ENCODE assay signal across 8 cellular contexts in genomic region chr12:88393017-88393767, GRCh38.
DNase-seq lines count a peak whose midpoint lies in the region; ATAC-seq, FAIRE-seq and TF ChIP-seq lines count a peak whose summit lies in the region.

No MANE protein-coding gene starts in this region.

- H3K9ac ChIP-seq in SK-N-SH (no peak overlapping the region), mammary epithelial cell (ENCODE audit: insufficient read depth, low read length) (no peak overlapping the region)

- CTCF ChIA-PET in SK-N-SH (lab: Yijun Ruan, JAX): interaction anchor here (0.7 to 1.7 kb wide), 6 partner anchors 10 to 1090 kb away, joined by 3 to 4 read pairs (median 3); no protein-coding TSS in a partner anchor
- CTCF ChIA-PET in mammary epithelial cell (lab: Charles Lee; ENCODE audit: low non-redundant PET): interaction anchor here (0.6 kb wide), 2 partner anchors 90 to 177 kb away, joined by 7 to 8 read pairs; no protein-coding TSS in a partner anchor

- no peaks in the 10 kb centered on the region for H4K20me1 ChIP-seq in SK-N-SH (ENCODE audit: insufficient read depth)
- no peaks in the 10 kb centered on the region for H4K20me1 ChIP-seq in mammary epithelial cell (ENCODE audit: insufficient read depth, low read length)

- TF ChIP-seq CTCF in SK-N-SH (IDR thresholded peaks at IDR 0.05) (peak; percentile 40), mammary epithelial cell (conservative IDR thresholded peaks at IDR 0.05 in 1 of 2, IDR thresholded peaks at IDR 0.05 in 1 of 2; ENCODE audit: extremely low read depth in 1 of 2, insufficient read depth in 1 of 2, low read depth in 1 of 2, low read length in 2 of 2) (peak; percentile 55 to 56), thyroid gland (IDR thresholded peaks at IDR 0.05) (no peak)

- POLR2A ChIA-PET in SK-N-SH (lab: Yijun Ruan, JAX): no interaction called here

- H3K27me3 ChIP-seq in SK-N-SH (ENCODE audit: insufficient read depth) (no peaks in the 10 kb centered on the region), mammary epithelial cell (ENCODE audit: insufficient read depth, low read length) (no peaks in the 10 kb centered on the region), small intestine (ENCODE audit: control insufficient read depth in 2 of 2, insufficient read depth in 2 of 2, low read length in 2 of 2) (no peaks in the 10 kb centered on the region), thyroid gland (no peaks in the 10 kb centered on the region)

- no peaks in the 10 kb centered on the region for H3K9me2 ChIP-seq in SK-N-SH

- no peak overlapping the region for H3K4me3 ChIP-seq in SK-N-SH (ENCODE audit: low read depth in 2 of 2, low read length in 1 of 2)
- no peak overlapping the region for H3K4me3 ChIP-seq in Jurkat, Clone E6-1 (ENCODE audit: low read length)
- H3K4me3 ChIP-seq in mammary epithelial cell (replicated peaks in 1 of 3; ENCODE audit: insufficient read depth in 1 of 3, low read depth in 2 of 3, low read length in 3 of 3): no peak overlapping the region
- H3K4me3 ChIP-seq in small intestine (ENCODE audit: low read depth in 1 of 2, low read length in 2 of 2): no peak overlapping the region
- H3K4me3 ChIP-seq in thyroid gland (replicated peaks in 1 of 3): no peak overlapping the region

- BruUV-seq in mammary epithelial cell (replicated peaks; lab: Mats Ljungman, UMichigan): no TSS peak

- H3K9me3 ChIP-seq in SK-N-SH (peaks cover 10% of the 10 kb centered on the region; the same call in 1 of the 2 replicates), mammary epithelial cell (replicated peaks; ENCODE audit: insufficient read depth, low read length) (no peaks in the 10 kb centered on the region), small intestine (ENCODE audit: control insufficient read depth, low read depth) (no peaks in the 10 kb centered on the region), thyroid gland (no peaks in the 10 kb centered on the region)

- TF ChIP-seq RAD21 in SK-N-SH (IDR thresholded peaks at IDR 0.05; ENCODE audit: low read length): peak; percentile 39; the same call in 1 of the 2 replicates

- dilution Hi-C loops in mammary epithelial cell (cut with HindIII; ENCODE audit: low sequenced_read_pairs): no loop called here

- peaks cover 0 to 4% of the 10 kb centered on the region in 2 experiments; a peak in 2 of 4 replicates for H3K4me1 ChIP-seq in SK-N-SH (ENCODE audit: control insufficient read depth in 1 of 2, insufficient read depth in 2 of 2, low read depth in 1 of 2, low read length in 1 of 2)
- peaks cover 10% of the 10 kb centered on the region for H3K4me1 ChIP-seq in mammary epithelial cell (ENCODE audit: insufficient read depth, low read length)
- no peaks in the 10 kb centered on the region for H3K4me1 ChIP-seq in small intestine (ENCODE audit: control insufficient read depth in 2 of 2, insufficient read depth in 1 of 2, low read depth in 1 of 2, low read length in 1 of 2)
- no peaks in the 10 kb centered on the region for H3K4me1 ChIP-seq in thyroid gland

- ATAC-seq in SK-N-SH treated with all-trans-retinoic acid at 6 μM for 48 hours (no peak), GM21619 (IDR thresholded peaks at IDR 0.05; ENCODE audit: unreplicated experiment) (no peak)

- in situ Hi-C loops in mammary epithelial cell (cut with MboI; ENCODE audit: low sequenced_read_pairs in 2 of 2): no loop called here

- H3K4me2 ChIP-seq in SK-N-SH (no peak overlapping the region), mammary epithelial cell (ENCODE audit: insufficient read depth, low read depth, low read length) (peak overlapping the region; percentile 17)

- no peak for FAIRE-seq in small intestine (lab: Jason Lieb, UNC)

- DNase-seq in SK-N-SH (peak; percentile 12), mammary epithelial cell (peak; percentile 56), small intestine (peak; percentile 41), thyroid gland (no peak)
- peak; percentile 41 for DNase-seq in Jurkat, Clone E6-1 (ENCODE audit: low read depth, low spot score)
- no peak for DNase-seq in effector CD4-positive, alpha-beta T cell

- peaks cover 20% of the 10 kb centered on the region for H3F3A ChIP-seq in SK-N-SH (replicated peaks; ENCODE audit: insufficient read depth)

- no peak for TF ChIP-seq POLR2A in thyroid gland (IDR thresholded peaks at IDR 0.05)

- peaks cover 75% of the 10 kb centered on the region for H3K79me2 ChIP-seq in SK-N-SH (ENCODE audit: insufficient read depth)
- no peaks in the 10 kb centered on the region for H3K79me2 ChIP-seq in mammary epithelial cell (ENCODE audit: insufficient read depth, low read length)

- H2AFZ ChIP-seq in SK-N-SH (ENCODE audit: low read depth): no peak overlapping the region
- H2AFZ ChIP-seq in mammary epithelial cell (ENCODE audit: low read depth, low read length): peak overlapping the region; percentile 59

- peaks cover 0 to 3% of the 10 kb centered on the region in 2 experiments for H3K36me3 ChIP-seq in SK-N-SH (replicated peaks in 1 of 2; ENCODE audit: control insufficient read depth in 1 of 2, insufficient read depth in 2 of 2, low read length in 1 of 2)
- no peaks in the 10 kb centered on the region for H3K36me3 ChIP-seq in mammary epithelial cell (ENCODE audit: insufficient read depth, low read length)
- no peaks in the 10 kb centered on the region for H3K36me3 ChIP-seq in small intestine (ENCODE audit: control insufficient read depth in 2 of 2, insufficient read depth in 2 of 2, low read length in 2 of 2)
- H3K36me3 ChIP-seq in thyroid gland: no peaks in the 10 kb centered on the region

- H3K27ac ChIP-seq in SK-N-SH (ENCODE audit: low read depth in 2 of 2, low read length in 1 of 2): peak overlapping the region in 1 of 2 experiments; percentile 82; a peak in 1 of 4 replicates
- no peak overlapping the region for H3K27ac ChIP-seq in mammary epithelial cell (ENCODE audit: insufficient read depth, low read depth, low read length)
- H3K27ac ChIP-seq in small intestine (ENCODE audit: low read depth in 1 of 2, low read length in 1 of 2): no peak overlapping the region
- H3K27ac ChIP-seq in thyroid gland: no peak overlapping the region

- intact Hi-C loops in mammary epithelial cell (cut with micrococcal nuclease) (loop anchor here (2.0 to 10.0 kb wide), 3 partner anchors 94 to 251 kb away; partner anchors contain the start of genes CEP290 and TMTC3), thyroid gland (cut with DNase I) (no loop called here)

- 88% methylated on average over 1 of the region's 2 CpGs for WGBS in SK-N-SH (ENCODE audit: low lambda C conversion rate)
- 100% methylated on average over 2 of the region's 2 CpGs for WGBS in mammary epithelial cell (ENCODE audit: low coverage, missing lambda C conversion rate)
- WGBS in small intestine, 3 donors: 50 to 75% (median 60%) methylated on average over 2 of the region's 2 CpGs
- WGBS in thyroid gland, 2 donors: 77 to 83% methylated on average over 2 of the region's 2 CpGs

- TF ChIP-seq EP300 in SK-N-SH (IDR thresholded peaks at IDR 0.05; ENCODE audit: borderline replicate concordance in 1 of 2, low read depth in 1 of 2, low read length in 1 of 2): no peak

TF ChIP-seq in SK-N-SH, 30 proteins besides CTCF, POLR2A, EP300 and RAD21 (continues in another document):
- TF ChIP-seq RXRA (IDR thresholded peaks at IDR 0.05; ENCODE audit: borderline replicate concordance, low read depth) (no peak), TCF12 (IDR thresholded peaks at IDR 0.05) (no peak), MAX (IDR thresholded peaks at IDR 0.05; ENCODE audit: low read depth) (no peak), YY1 (IDR thresholded peaks at IDR 0.05; ENCODE audit: low read depth) (no peak), TAF1 (IDR thresholded peaks at IDR 0.05; ENCODE audit: borderline replicate concordance, low read depth, low read length) (no peak), RCOR1 (IDR thresholded peaks at IDR 0.05; ENCODE audit: low read length) (no peak), NRF1 (IDR thresholded peaks at IDR 0.05; ENCODE audit: low read depth, low read length) (no peak), USF2 (IDR thresholded peaks at IDR 0.05; ENCODE audit: borderline replicate concordance, low read depth, low read length) (no peak), FOXJ3 (CRISPR knock-in tag; IDR thresholded peaks at IDR 0.05) (no peak), SMC3 (IDR thresholded peaks at IDR 0.05; ENCODE audit: low read depth, low read length) (no peak), JUND (IDR thresholded peaks at IDR 0.05) (no peak)

TF ChIP-seq in SK-N-SH treated with all-trans-retinoic acid at 6 μM for 48 hours, 23 proteins besides CTCF, POLR2A, EP300 and RAD21 (continues in another document):
- TF ChIP-seq BACH2 (CRISPR knock-in tag; IDR thresholded peaks at IDR 0.05; ENCODE audit: borderline replicate concordance) (no peak), TSHZ2 (CRISPR knock-in tag; IDR thresholded peaks at IDR 0.05) (no peak), PPARA (CRISPR knock-in tag; IDR thresholded peaks at IDR 0.05; ENCODE audit: borderline replicate concordance) (no peak), OSR1 (CRISPR knock-in tag; IDR thresholded peaks at IDR 0.05) (no peak), RARB (CRISPR knock-in tag; IDR thresholded peaks at IDR 0.05) (no peak), SNAI2 (CRISPR knock-in tag; IDR thresholded peaks at IDR 0.05) (no peak), GLIS3 (CRISPR knock-in tag; IDR thresholded peaks at IDR 0.05) (no peak)

Comparison
In these comparisons a context has a peak if more than half of its experiments do, and no peak if none do; other contexts are left out.
1. DNase-seq: peak in SK-N-SH (single experiment), Jurkat, Clone E6-1 (single experiment), mammary epithelial cell (single experiment) and small intestine (single experiment); none in thyroid gland (0 of 2) and effector CD4-positive, alpha-beta T cell (single experiment).
2. CTCF ChIP-seq: peak in SK-N-SH (single experiment) and mammary epithelial cell (2 of 2); none in thyroid gland (0 of 6).